18 cellular contexts compared by ENCODE assay signal in genomic region chr12:69822205-69822860, GRCh38. TPM values are rescaled to one million over a fixed set of nuclear protein-coding genes. Genes with fewer than 3 reads are reported as not detected.
"Had no signal": no experiment of that assay in that cellular context is flagged by ENCODE, and none has a peak within 500 bp of the region (broad histone marks: within the 10 kb centered on the region; RNA-seq: fewer than 3 reads in every experiment).

No MANE protein-coding gene starts in this region.

- H3K27ac Mint-ChIP-seq: activated naive CD8-positive, alpha-beta T cell treated with anti-CD3 and anti-CD28 coated beads for 36 hours; activated T-helper 1 cell treated with anti-CD3 and anti-CD28 coated beads, Interleukin-12 subunit alpha, Interleukin-12 subunit beta, Interleukin-2, Interleukin-4 antibody, amounts not matched to agents 30 ng/mL and 10 ng/mL and 1 ng/mL, durations not matched to agents 14 hours and 24 hours and 36 hours; dendritic cell treated with granulocyte-macrophage colony-stimulating factor and Interleukin-4, amounts not matched to agents 40 ng/mL and 50 ng/mL, for 4 days; naive thymus-derived CD4-positive, alpha-beta T cell had no signal

- H3K9me3 Mint-ChIP-seq: activated naive CD8-positive, alpha-beta T cell treated with anti-CD3 and anti-CD28 coated beads for 36 hours; activated T-helper 1 cell treated with anti-CD3 and anti-CD28 coated beads, Interleukin-12 subunit alpha, Interleukin-12 subunit beta, Interleukin-2, Interleukin-4 antibody, amounts not matched to agents 30 ng/mL and 10 ng/mL and 1 ng/mL, durations not matched to agents 14 hours and 24 hours and 36 hours; dendritic cell treated with granulocyte-macrophage colony-stimulating factor and Interleukin-4, amounts not matched to agents 40 ng/mL and 50 ng/mL, for 4 days; stimulated activated naive CD8-positive, alpha-beta T cell treated with anti-CD3 and anti-CD28 coated beads, Interleukin-15, amount 100 ng/mL, for 72 hours had no signal

- H3K4me3 Mint-ChIP-seq: activated naive CD8-positive, alpha-beta T cell treated with anti-CD3 and anti-CD28 coated beads for 36 hours; activated T-helper 1 cell treated with anti-CD3 and anti-CD28 coated beads, Interleukin-12 subunit alpha, Interleukin-12 subunit beta, Interleukin-2, Interleukin-4 antibody, amounts not matched to agents 30 ng/mL and 10 ng/mL and 1 ng/mL, durations not matched to agents 14 hours and 24 hours and 36 hours; dendritic cell treated with granulocyte-macrophage colony-stimulating factor and Interleukin-4, amounts not matched to agents 40 ng/mL and 50 ng/mL, for 4 days; naive thymus-derived CD4-positive, alpha-beta T cell; stimulated activated naive CD8-positive, alpha-beta T cell treated with anti-CD3 and anti-CD28 coated beads, Interleukin-15, amount 100 ng/mL, for 72 hours had no signal

- FAIRE-seq: frontal cortex, islet of Langerhans had no signal

- H3K4me3 ChIP-seq: heart right ventricle, lung, sigmoid colon, testis had no signal

- H3K36me3 ChIP-seq: heart right ventricle, sigmoid colon had no signal

- H3K36me3 Mint-ChIP-seq: naive thymus-derived CD4-positive, alpha-beta T cell had no signal

- H3K4me1 Mint-ChIP-seq: activated naive CD8-positive, alpha-beta T cell treated with anti-CD3 and anti-CD28 coated beads for 36 hours; naive thymus-derived CD4-positive, alpha-beta T cell; stimulated activated naive CD8-positive, alpha-beta T cell treated with anti-CD3 and anti-CD28 coated beads, Interleukin-15, amount 100 ng/mL, for 72 hours had no signal

- H3K9me3 ChIP-seq: heart right ventricle, sigmoid colon, testis had no signal

- H2AFZ ChIP-seq: parathyroid adenoma had no signal

- H3K27me3 Mint-ChIP-seq: dendritic cell treated with granulocyte-macrophage colony-stimulating factor and Interleukin-4, amounts not matched to agents 40 ng/mL and 50 ng/mL, for 4 days; stimulated activated naive CD8-positive, alpha-beta T cell treated with anti-CD3 and anti-CD28 coated beads, Interleukin-15, amount 100 ng/mL, for 72 hours had no signal

- DNase-seq: activated naive CD8-positive, alpha-beta T cell treated with anti-CD3 and anti-CD28 coated beads for 36 hours; cerebellar nuclear complex; heart right ventricle; naive thymus-derived CD4-positive, alpha-beta T cell; sigmoid colon; stimulated activated CD4-positive, alpha-beta T cell treated with anti-CD3 and anti-CD28 coated beads, Interleukin-1b, Interleukin-23, amount 100 ng/mL, for 48 hours; stimulated activated naive CD8-positive, alpha-beta T cell treated with anti-CD3 and anti-CD28 coated beads, Interleukin-15, amount 100 ng/mL, for 72 hours; testis had no signal

- ATAC-seq: activated CD4-positive, CD25-positive, alpha-beta regulatory T cell treated with anti-CD3 and anti-CD28 coated beads, Interleukin-2, amount 50 U/mL, for 24 hours; naive thymus-derived CD4-positive, alpha-beta T cell; stimulated activated naive CD8-positive, alpha-beta T cell treated with anti-CD3 and anti-CD28 coated beads, Interleukin-15, amount 100 ng/mL, for 72 hours had no signal

- H3K4me1 ChIP-seq: parathyroid adenoma, sigmoid colon, testis had no signal

- H3K79me2 ChIP-seq: parathyroid adenoma had no signal

- H3K27me3 ChIP-seq: heart right ventricle, sigmoid colon, testis had no signal

- H3K9ac ChIP-seq: parathyroid adenoma had no signal

- H3K27ac ChIP-seq: epithelial cell of prostate, parathyroid adenoma, sigmoid colon, testis had no signal

RNA-seq across cellular contexts. Expression of gene MYRFL, which starts 2.7 kb away (rescaled TPM):
- total RNA-seq: activated CD8-positive, alpha-beta memory T cell treated with anti-CD3 and anti-CD28 coated beads for 36 hours; activated naive CD8-positive, alpha-beta T cell treated with anti-CD3 and anti-CD28 coated beads for 36 hours; activated T-helper 1 cell treated with anti-CD3 and anti-CD28 coated beads, Interleukin-12 subunit alpha, Interleukin-12 subunit beta, Interleukin-2, Interleukin-4 antibody, amounts not matched to agents 30 ng/mL and 10 ng/mL and 1 ng/mL, durations not matched to agents 14 hours and 24 hours and 36 hours; sigmoid colon had no signal
- polyA plus RNA-seq: naive thymus-derived CD4-positive, alpha-beta T cell; urinary bladder had no signal
